ENCODE assay signal across 20 cellular contexts in the genomic region with DNA sequence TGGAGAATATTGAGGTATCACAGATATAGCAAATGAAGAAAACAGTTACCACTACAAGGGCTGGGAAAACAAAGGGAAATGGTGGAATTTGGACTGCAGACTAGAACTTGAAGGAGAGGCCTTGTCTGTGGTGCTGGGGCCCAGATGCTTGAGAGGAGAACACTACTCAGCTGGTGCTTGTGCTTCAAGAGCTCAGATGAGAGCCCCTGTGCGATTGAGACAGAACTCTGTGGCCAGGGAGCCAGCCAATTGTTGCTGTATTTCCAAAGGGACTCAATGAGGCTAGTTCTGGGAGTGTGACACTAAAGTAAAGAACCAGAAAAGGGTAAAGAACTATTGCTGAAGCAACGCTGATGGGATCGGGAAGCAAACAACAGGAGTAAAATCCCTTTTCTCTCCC.
"Had no signal": no experiment of that assay in that cellular context is flagged by ENCODE, and none has a peak within 500 bp of the region (broad histone marks: within the 10 kb centered on the region; RNA-seq: fewer than 3 reads in every experiment).

No MANE protein-coding gene starts in this region.

- ATAC-seq: activated naive CD8-positive, alpha-beta T cell treated with anti-CD3 and anti-CD28 coated beads, Interleukin-2, amount 50 U/mL, for 24 hours; activated T-cell treated with anti-CD3 and anti-CD28 coated beads, Interleukin-2, amount 50 U/mL, for 72 hours; body of pancreas; naive thymus-derived CD4-positive, alpha-beta T cell had no signal

- DNase-seq: activated CD4-positive, alpha-beta memory T cell treated with anti-CD3 and anti-CD28 coated beads for 36 hours; activated CD4-positive, alpha-beta T cell treated with anti-CD3 and anti-CD28 coated beads for 4 hours; activated CD4-positive, CD25-positive, alpha-beta regulatory T cell; activated effector memory CD4-positive, alpha-beta T cell treated with anti-CD3 and anti-CD28 coated beads, Interleukin-2, amount 50 U/mL, for 16 hours; activated naive CD4-positive, alpha-beta T cell treated with anti-CD3 and anti-CD28 coated beads, Interleukin-2, amount 10 ng/mL, durations not matched to agents 7 days and 5 days; activated naive CD8-positive, alpha-beta T cell treated with anti-CD3 and anti-CD28 coated beads, Interleukin-2, amount 50 U/mL, for 24 hours; activated T-cell treated with anti-CD3 and anti-CD28 coated beads, Interleukin-2, amount 50 U/mL, for 72 hours; body of pancreas; erythroblast; foreskin melanocyte; hippocampal formation; mesendoderm; naive thymus-derived CD4-positive, alpha-beta T cell; retina; stimulated activated CD4-positive, alpha-beta T cell treated with anti-CD3 and anti-CD28 coated beads, Interleukin-4, amount 100 ng/mL, for 1 hour; stimulated activated naive CD4-positive, alpha-beta T cell; testis had no signal

- H3K27ac Mint-ChIP-seq: activated CD4-positive, alpha-beta memory T cell treated with anti-CD3 and anti-CD28 coated beads for 36 hours; activated naive CD4-positive, alpha-beta T cell treated with anti-CD3 and anti-CD28 coated beads, Interleukin-2, amount 10 ng/mL, durations not matched to agents 7 days and 5 days; activated naive CD8-positive, alpha-beta T cell treated with anti-CD3 and anti-CD28 coated beads, Interleukin-2, amount 50 U/mL, for 24 hours; activated T-cell treated with anti-CD3 and anti-CD28 coated beads, Interleukin-2, amount 50 U/mL, for 72 hours; naive thymus-derived CD4-positive, alpha-beta T cell; progenitor cell of endocrine pancreas; T-helper 1 cell treated with Interleukin-12 subunit alpha and Interleukin-12 subunit beta and Interleukin-4 antibody, amounts not matched to agents 30 μg/mL and 1 μg/mL, for 36 hours had no signal

- H3K27me3 Mint-ChIP-seq: activated CD4-positive, alpha-beta memory T cell treated with anti-CD3 and anti-CD28 coated beads for 36 hours; activated naive CD4-positive, alpha-beta T cell treated with anti-CD3 and anti-CD28 coated beads, Interleukin-2, amount 10 ng/mL, durations not matched to agents 7 days and 5 days; activated naive CD8-positive, alpha-beta T cell treated with anti-CD3 and anti-CD28 coated beads, Interleukin-2, amount 50 U/mL, for 24 hours; naive thymus-derived CD4-positive, alpha-beta T cell had no signal

- H3K27me3 ChIP-seq: body of pancreas, testis, upper lobe of left lung had no signal

- H3K9me3 Mint-ChIP-seq: activated CD4-positive, alpha-beta memory T cell treated with anti-CD3 and anti-CD28 coated beads for 36 hours; activated naive CD4-positive, alpha-beta T cell treated with anti-CD3 and anti-CD28 coated beads, Interleukin-2, amount 10 ng/mL, durations not matched to agents 7 days and 5 days; activated naive CD8-positive, alpha-beta T cell treated with anti-CD3 and anti-CD28 coated beads, Interleukin-2, amount 50 U/mL, for 24 hours; T-helper 1 cell treated with Interleukin-12 subunit alpha and Interleukin-12 subunit beta and Interleukin-4 antibody, amounts not matched to agents 30 μg/mL and 1 μg/mL, for 36 hours had no signal

- H3K4me3 Mint-ChIP-seq: activated CD4-positive, alpha-beta memory T cell treated with anti-CD3 and anti-CD28 coated beads for 36 hours; activated naive CD4-positive, alpha-beta T cell treated with anti-CD3 and anti-CD28 coated beads, Interleukin-2, amount 10 ng/mL, durations not matched to agents 7 days and 5 days; activated naive CD8-positive, alpha-beta T cell treated with anti-CD3 and anti-CD28 coated beads, Interleukin-2, amount 50 U/mL, for 24 hours; activated T-cell treated with anti-CD3 and anti-CD28 coated beads, Interleukin-2, amount 50 U/mL, for 72 hours; naive thymus-derived CD4-positive, alpha-beta T cell; T-helper 1 cell treated with Interleukin-12 subunit alpha and Interleukin-12 subunit beta and Interleukin-4 antibody, amounts not matched to agents 30 μg/mL and 1 μg/mL, for 36 hours had no signal

- H3K36me3 Mint-ChIP-seq: activated CD4-positive, alpha-beta memory T cell treated with anti-CD3 and anti-CD28 coated beads for 36 hours; activated naive CD4-positive, alpha-beta T cell treated with anti-CD3 and anti-CD28 coated beads, Interleukin-2, amount 10 ng/mL, durations not matched to agents 7 days and 5 days; naive thymus-derived CD4-positive, alpha-beta T cell had no signal

- H3K27ac ChIP-seq: body of pancreas, testis, upper lobe of left lung had no signal

- H3K4me1 ChIP-seq: testis, upper lobe of left lung had no signal

- H3K9me3 ChIP-seq: body of pancreas, testis, upper lobe of left lung had no signal

- H3K36me3 ChIP-seq: upper lobe of left lung had no signal

- H3K4me1 Mint-ChIP-seq: activated naive CD4-positive, alpha-beta T cell treated with anti-CD3 and anti-CD28 coated beads, Interleukin-2, amount 10 ng/mL, durations not matched to agents 7 days and 5 days; activated naive CD8-positive, alpha-beta T cell treated with anti-CD3 and anti-CD28 coated beads, Interleukin-2, amount 50 U/mL, for 24 hours; naive thymus-derived CD4-positive, alpha-beta T cell had no signal

- H3K4me3 ChIP-seq: body of pancreas, testis, upper lobe of left lung had no signal
